In the genomic region with DNA sequence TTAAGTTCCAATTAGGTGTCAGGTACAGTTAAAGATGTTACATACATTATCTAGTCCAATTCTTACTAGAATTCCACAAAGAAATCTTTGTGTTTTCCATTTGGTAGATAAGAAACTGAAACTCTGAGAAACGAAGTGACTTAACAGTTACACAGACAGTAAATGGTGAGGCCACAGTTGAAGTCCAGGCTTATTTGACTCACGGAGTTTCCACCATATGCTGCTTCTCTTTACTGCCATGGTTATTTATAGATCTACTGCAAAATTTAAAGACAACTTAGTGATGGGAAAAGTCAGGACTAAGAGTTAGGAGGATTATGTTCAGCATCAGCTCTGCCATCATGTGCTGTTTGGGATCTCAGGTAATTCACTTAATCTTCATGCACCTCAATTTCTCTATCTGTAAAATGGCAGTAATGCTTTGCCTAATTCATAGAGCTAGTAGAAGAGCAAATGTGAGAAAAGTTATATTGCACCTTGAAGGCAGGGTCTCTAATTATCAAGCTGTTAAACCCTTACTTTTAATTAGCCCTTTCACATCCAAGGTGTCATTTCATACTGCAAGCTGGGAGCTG, we compare ENCODE assay signal across 17 cellular contexts. TPM values are rescaled to one million over a fixed set of nuclear protein-coding genes. Genes with fewer than 3 reads are reported as not detected.
DNase-seq lines count a peak whose midpoint lies in the region; ATAC-seq and TF ChIP-seq lines count a peak whose summit lies in the region.
"Had no signal": no experiment of that assay in that cellular context is flagged by ENCODE, and none has a peak within 500 bp of the region (broad histone marks: within the 10 kb centered on the region; RNA-seq: fewer than 3 reads in every experiment).

No MANE protein-coding gene starts in this region.

- CTCF ChIA-PET in activated CD8-positive, alpha-beta memory T cell treated with anti-CD3 and anti-CD28 coated beads, Interleukin-2, amount 10 ng/mL, durations not matched to agents 7 days and 5 days (lab: Charles Lee), result no interaction called here

- peaks cover 8% of the 10 kb centered on the region for H3K9me3 Mint-ChIP-seq in natural killer cell treated with Interleukin-12 subunit alpha and Interleukin-12 subunit beta and Interleukin-15 and Interleukin-18, amount 100 ng/mL, for 72 hours
- H3K9me3 Mint-ChIP-seq in natural killer cell, result no peaks in the 10 kb centered on the region
- peaks cover 21% of the 10 kb centered on the region for H3K9me3 Mint-ChIP-seq in T-helper 1 cell treated with Interleukin-12 subunit alpha and Interleukin-12 subunit beta and Interleukin-4 antibody, amounts not matched to agents 30 μg/mL and 1 μg/mL, for 36 hours
- H3K9me3 Mint-ChIP-seq in activated CD8-positive, alpha-beta memory T cell treated with anti-CD3 and anti-CD28 coated beads, Interleukin-2, amount 10 ng/mL, durations not matched to agents 7 days and 5 days (ENCODE audit: low read depth), result peaks cover 2% of the 10 kb centered on the region

- TF ChIP-seq POLR2A in transverse colon (IDR thresholded peaks at IDR 0.05), result no peak

- no peak for DNase-seq in natural killer cell treated with Interleukin-12 subunit alpha and Interleukin-12 subunit beta and Interleukin-15 and Interleukin-18, amount 100 ng/mL, for 72 hours (ENCODE audit: low spot score)
- DNase-seq in natural killer cell, result no peak
- no peak for DNase-seq in transverse colon
- DNase-seq in GM19238 (ENCODE audit: insufficient read length, low spot score), result no peak
- DNase-seq in activated CD8-positive, alpha-beta memory T cell treated with anti-CD3 and anti-CD28 coated beads, Interleukin-2, amount 10 ng/mL, durations not matched to agents 7 days and 5 days, result no peak
- DNase-seq: activated CD4-positive, alpha-beta T cell treated with anti-CD3 and anti-CD28 coated beads for 48 hours; hippocampal formation; Kasumi-1; NCI-H146; NCI-H2227 treated with DMSO at 0.1 percent for 48 hours; stimulated activated CD4-positive, alpha-beta T cell treated with anti-CD3 and anti-CD28 coated beads, Interleukin-12 subunit alpha, Interleukin-12 subunit beta, amount 100 ng/mL, for 4 hours; T1000 had no signal

- H3K36me3 ChIP-seq in transverse colon, result no peaks in the 10 kb centered on the region
- H3K36me3 ChIP-seq: ascending aorta had no signal

- TF ChIP-seq CTCF in natural killer cell (IDR thresholded peaks at IDR 0.05) (no peak), transverse colon (IDR thresholded peaks at IDR 0.05) (no peak)

- H3K36me3 Mint-ChIP-seq in natural killer cell treated with Interleukin-12 subunit alpha and Interleukin-12 subunit beta and Interleukin-15 and Interleukin-18, amount 100 ng/mL, for 72 hours, result peaks cover 7% of the 10 kb centered on the region
- H3K36me3 Mint-ChIP-seq in natural killer cell, result no peaks in the 10 kb centered on the region
- H3K36me3 Mint-ChIP-seq in T-helper 1 cell treated with Interleukin-12 subunit alpha and Interleukin-12 subunit beta and Interleukin-4 antibody, amounts not matched to agents 30 μg/mL and 1 μg/mL, for 36 hours (ENCODE audit: low read depth), result peaks cover 16% of the 10 kb centered on the region
- peaks cover 15% of the 10 kb centered on the region for H3K36me3 Mint-ChIP-seq in activated CD8-positive, alpha-beta memory T cell treated with anti-CD3 and anti-CD28 coated beads, Interleukin-2, amount 10 ng/mL, durations not matched to agents 7 days and 5 days

- intact Hi-C loops in natural killer cell (cut with micrococcal nuclease) (no loop called here), transverse colon (cut with DNase I; ENCODE audit: low total_unique reads) (no loop called here)

- H3K4me1 Mint-ChIP-seq in natural killer cell treated with Interleukin-12 subunit alpha and Interleukin-12 subunit beta and Interleukin-15 and Interleukin-18, amount 100 ng/mL, for 72 hours (ENCODE audit: low read depth in 2 of 2), result peaks cover 35 to 47% of the 10 kb centered on the region in 2 donors
- no peaks in the 10 kb centered on the region for H3K4me1 Mint-ChIP-seq in natural killer cell
- peaks cover 34% of the 10 kb centered on the region for H3K4me1 Mint-ChIP-seq in T-helper 1 cell treated with Interleukin-12 subunit alpha and Interleukin-12 subunit beta and Interleukin-4 antibody, amounts not matched to agents 30 μg/mL and 1 μg/mL, for 36 hours (ENCODE audit: low read depth)
- peaks cover 27% of the 10 kb centered on the region for H3K4me1 Mint-ChIP-seq in activated CD8-positive, alpha-beta memory T cell treated with anti-CD3 and anti-CD28 coated beads, Interleukin-2, amount 10 ng/mL, durations not matched to agents 7 days and 5 days
- H3K4me1 Mint-ChIP-seq: neural crest cell had no signal

- peak overlapping the region in 1 of 2 donors; percentile 2 for H3K27ac Mint-ChIP-seq in natural killer cell treated with Interleukin-12 subunit alpha and Interleukin-12 subunit beta and Interleukin-15 and Interleukin-18, amount 100 ng/mL, for 72 hours
- H3K27ac Mint-ChIP-seq in natural killer cell, result no peak overlapping the region
- peak overlapping the region; percentile 49 for H3K27ac Mint-ChIP-seq in T-helper 1 cell treated with Interleukin-12 subunit alpha and Interleukin-12 subunit beta and Interleukin-4 antibody, amounts not matched to agents 30 μg/mL and 1 μg/mL, for 36 hours
- no peak overlapping the region for H3K27ac Mint-ChIP-seq in activated CD8-positive, alpha-beta memory T cell treated with anti-CD3 and anti-CD28 coated beads, Interleukin-2, amount 10 ng/mL, durations not matched to agents 7 days and 5 days

- H3K4me3 Mint-ChIP-seq in natural killer cell treated with Interleukin-12 subunit alpha and Interleukin-12 subunit beta and Interleukin-15 and Interleukin-18, amount 100 ng/mL, for 72 hours, result peak overlapping the region; percentile 0
- no peak overlapping the region for H3K4me3 Mint-ChIP-seq in natural killer cell
- H3K4me3 Mint-ChIP-seq in T-helper 1 cell treated with Interleukin-12 subunit alpha and Interleukin-12 subunit beta and Interleukin-4 antibody, amounts not matched to agents 30 μg/mL and 1 μg/mL, for 36 hours, result peak overlapping the region; percentile 17
- H3K4me3 Mint-ChIP-seq in activated CD8-positive, alpha-beta memory T cell treated with anti-CD3 and anti-CD28 coated beads, Interleukin-2, amount 10 ng/mL, durations not matched to agents 7 days and 5 days, result no peak overlapping the region
- H3K4me3 Mint-ChIP-seq: neural crest cell had no signal

- 35 to 47% methylated on average over 2 of the region's 2 CpGs for WGBS in transverse colon (ENCODE audit: low coverage in 1 of 2), 2 donors

- no peak for TF ChIP-seq EP300 in transverse colon (IDR thresholded peaks at IDR 0.05; ENCODE audit: low read depth)

- H3K4me3 ChIP-seq in transverse colon, result no peak overlapping the region
- H3K4me3 ChIP-seq: ascending aorta had no signal

- H3K27ac ChIP-seq in transverse colon, result no peak overlapping the region
- H3K27ac ChIP-seq: ascending aorta had no signal

- no peaks in the 10 kb centered on the region for H3K9me3 ChIP-seq in transverse colon
- H3K9me3 ChIP-seq: ascending aorta had no signal

- no peaks in the 10 kb centered on the region for H3K27me3 ChIP-seq in transverse colon
- H3K27me3 ChIP-seq: ascending aorta had no signal

- H3K4me1 ChIP-seq in transverse colon, result no peaks in the 10 kb centered on the region
- H3K4me1 ChIP-seq: ascending aorta had no signal

- peak in 1 of 2 donors; percentile 51 for ATAC-seq in natural killer cell treated with Interleukin-12 subunit alpha and Interleukin-12 subunit beta and Interleukin-15 and Interleukin-18, amount 100 ng/mL, for 72 hours
- ATAC-seq in natural killer cell (no peak), HG03342 (IDR thresholded peaks at IDR 0.05; ENCODE audit: unreplicated experiment) (peak; percentile 57), GM21447 (IDR thresholded peaks at IDR 0.05; ENCODE audit: unreplicated experiment) (no peak)
- ATAC-seq in activated CD8-positive, alpha-beta memory T cell treated with anti-CD3 and anti-CD28 coated beads, Interleukin-2, amount 10 ng/mL, durations not matched to agents 7 days and 5 days, result no peak

- H3K27me3 Mint-ChIP-seq in natural killer cell treated with Interleukin-12 subunit alpha and Interleukin-12 subunit beta and Interleukin-15 and Interleukin-18, amount 100 ng/mL, for 72 hours, result no peaks in the 10 kb centered on the region
- H3K27me3 Mint-ChIP-seq in natural killer cell (ENCODE audit: low read depth in 2 of 2), result no peaks in the 10 kb centered on the region
- H3K27me3 Mint-ChIP-seq in T-helper 1 cell treated with Interleukin-12 subunit alpha and Interleukin-12 subunit beta and Interleukin-4 antibody, amounts not matched to agents 30 μg/mL and 1 μg/mL, for 36 hours (ENCODE audit: low read depth), result no peaks in the 10 kb centered on the region
- no peaks in the 10 kb centered on the region for H3K27me3 Mint-ChIP-seq in activated CD8-positive, alpha-beta memory T cell treated with anti-CD3 and anti-CD28 coated beads, Interleukin-2, amount 10 ng/mL, durations not matched to agents 7 days and 5 days

- in situ Hi-C loops in transverse colon (cut with MboI; ENCODE audit: low pct_ligation_motif_present in 1 of 4, low pct_unique_long_range_greater_than_20kb in 1 of 4, low sequenced_read_pairs in 3 of 4), result no loop called here

RNA-seq across cellular contexts. Expression of gene SAMSN1, which starts 26.2 kb away (rescaled TPM):
- total RNA-seq in natural killer cell treated with Interleukin-12 subunit alpha and Interleukin-12 subunit beta and Interleukin-15 and Interleukin-18, amount 100 ng/mL, for 72 hours, result 100 to 1,000 TPM; 158 to 383 TPM
- total RNA-seq in natural killer cell, result 100 to 1,000 TPM in 1 of 3 donors, 10 to 100 TPM in 2; 17.7 to 101 (median 18.2) TPM
- total RNA-seq in transverse colon, result 1 to 10 TPM; 1.6 to 9.5 (median 5.2) TPM
- 100 to 1,000 TPM in 1 of 2 experiments, 10 to 100 TPM in 1; 58.9 to 126 TPM for total RNA-seq in activated CD8-positive, alpha-beta memory T cell treated with anti-CD3 and anti-CD28 coated beads, Interleukin-2, amount 10 ng/mL, durations not matched to agents 7 days and 5 days
- total RNA-seq: neural crest cell had no signal

Comparison
In these comparisons a context has a peak if more than half of its experiments do, and no peak if none do; other contexts are left out.
1. H3K4me3 Mint-ChIP-seq: peak in natural killer cell treated with Interleukin-12 subunit alpha and Interleukin-12 subunit beta and Interleukin-15 and Interleukin-18, amount 100 ng/mL, for 72 hours (single experiment) and T-helper 1 cell treated with Interleukin-12 subunit alpha and Interleukin-12 subunit beta and Interleukin-4 antibody, amounts not matched to agents 30 μg/mL and 1 μg/mL, for 36 hours (single experiment); none in natural killer cell (single experiment) and activated CD8-positive, alpha-beta memory T cell treated with anti-CD3 and anti-CD28 coated beads, Interleukin-2, amount 10 ng/mL, durations not matched to agents 7 days and 5 days (single experiment).